In genomic region chr1:94549706-94550105, GRCh38 we compare ENCODE assay signal across 19 cellular contexts. TPM values are rescaled to one million over a fixed set of nuclear protein-coding genes. Genes with fewer than 3 reads are reported as not detected.
DNase-seq lines count a peak whose midpoint lies in the region; ATAC-seq, FAIRE-seq and TF ChIP-seq lines count a peak whose summit lies in the region.
"Had no signal": no experiment of that assay in that cellular context is flagged by ENCODE, and none has a peak within 500 bp of the region (broad histone marks: within the 10 kb centered on the region; RNA-seq: fewer than 3 reads in every experiment).

No MANE protein-coding gene starts in this region.

- no peak overlapping the region for H3K27ac ChIP-seq in HepG2 (ENCODE audit: extremely low read length, insufficient read depth, low read length)
- H3K27ac ChIP-seq in right lobe of liver: no peak overlapping the region
- peak overlapping the region; percentile 76 for H3K27ac ChIP-seq in hepatocyte
- peak overlapping the region; percentile 96 for H3K27ac ChIP-seq in parathyroid adenoma

- no peak overlapping the region for H3K4me3 ChIP-seq in HepG2 (replicated peaks in 1 of 3; ENCODE audit: insufficient read depth in 1 of 3, low read depth in 2 of 3, low read length in 3 of 3)
- H3K4me3 ChIP-seq in right lobe of liver: no peak overlapping the region
- no peak overlapping the region for H3K4me3 ChIP-seq in hepatocyte
- H3K4me3 ChIP-seq in parathyroid adenoma (ENCODE audit: low read depth, low read length): peak overlapping the region; percentile 7
- H3K4me3 ChIP-seq: K562, Peyer's patch had no signal

- H4K20me1 ChIP-seq in HepG2 (ENCODE audit: insufficient read depth, low read length) (no peaks in the 10 kb centered on the region), hepatocyte (ENCODE audit: insufficient read depth, poor library complexity, severe bottlenecking) (no peaks in the 10 kb centered on the region)

- no peaks in the 10 kb centered on the region for H3K9me2 ChIP-seq in hepatocyte (replicated peaks; ENCODE audit: insufficient read depth)

- 19% methylated on average over 5 of the region's 5 CpGs for WGBS in HepG2 (ENCODE audit: low lambda C conversion rate)
- 53% methylated on average over 5 of the region's 5 CpGs for WGBS in right lobe of liver (ENCODE audit: insufficient coverage, low coverage, low lambda C conversion rate, missing lambda C conversion rate)
- WGBS in hepatocyte (ENCODE audit: low lambda C conversion rate, missing lambda C conversion rate): 74% methylated on average over 5 of the region's 5 CpGs

- TF ChIP-seq EP300 in HepG2 (IDR thresholded peaks at IDR 0.05; ENCODE audit: low read depth in 2 of 2, low read length in 2 of 2) (no peak), HepG2 (CRISPR knock-in tag; IDR thresholded peaks at IDR 0.05; ENCODE audit: borderline replicate concordance) (no peak)

- H3K4me3 Mint-ChIP-seq in osteocyte (ENCODE audit: unreplicated experiment): no peak overlapping the region
- no peak overlapping the region for H3K4me3 Mint-ChIP-seq in T-helper 2 cell treated with Interferon-gamma antibody and Interleukin-4, amounts not matched to agents 5 μg/mL and 100 μg/mL, for 36 hours
- H3K4me3 Mint-ChIP-seq: CD4-positive, CD25-positive, alpha-beta regulatory T cell; H9 had no signal

- CTCF ChIA-PET in HepG2 (lab: Yijun Ruan, JAX; ENCODE audit: low intra/inter-chr PET ratio, low total read pairs): no interaction called here

- DNase-seq in HepG2 (ENCODE audit: low spot score) (no peak), right lobe of liver (no peak), hepatocyte (ENCODE audit: low spot score) (no peak), AG08396 (ENCODE audit: low spot score) (no peak), osteocyte (ENCODE audit: extremely low spot score, unreplicated experiment) (no peak)
- no peak for DNase-seq in T-helper 2 cell treated with Interferon-gamma antibody and Interleukin-4, amounts not matched to agents 5 μg/mL and 100 μg/mL, for 36 hours (ENCODE audit: low spot score)
- DNase-seq: 8988T; BE2C; CD4-positive, CD25-positive, alpha-beta regulatory T cell; COR-L47; GDM1; H9; NCI-H1105 treated with DMSO at 0.1 percent for 48 hours; NCI-H1694; NCI-H2081 treated with DMSO at 0.1 percent for 48 hours; Peyer's patch had no signal

- FAIRE-seq in HepG2 (lab: Jason Lieb, UNC): no peak
- FAIRE-seq: K562 had no signal

- no peaks in the 10 kb centered on the region for H3K36me3 Mint-ChIP-seq in osteocyte (ENCODE audit: unreplicated experiment)
- no peaks in the 10 kb centered on the region for H3K36me3 Mint-ChIP-seq in T-helper 2 cell treated with Interferon-gamma antibody and Interleukin-4, amounts not matched to agents 5 μg/mL and 100 μg/mL, for 36 hours (ENCODE audit: low read depth)
- H3K36me3 Mint-ChIP-seq: CD4-positive, CD25-positive, alpha-beta regulatory T cell had no signal

- H3K9me3 ChIP-seq in HepG2 (ENCODE audit: low read length) (no peaks in the 10 kb centered on the region), right lobe of liver (no peaks in the 10 kb centered on the region), hepatocyte (ENCODE audit: low read depth) (no peaks in the 10 kb centered on the region), parathyroid adenoma (ENCODE audit: control insufficient read depth, low read length) (no peaks in the 10 kb centered on the region)
- H3K9me3 ChIP-seq: BE2C, Peyer's patch had no signal

- H2AFZ ChIP-seq in HepG2 (ENCODE audit: low read length) (no peak overlapping the region), hepatocyte (no peak overlapping the region), parathyroid adenoma (peak overlapping the region; percentile 58)

- H3K36me3 ChIP-seq in HepG2 (replicated peaks in 1 of 2; ENCODE audit: control insufficient read depth in 1 of 2, insufficient read depth in 2 of 2, low read length in 2 of 2) (no peaks in the 10 kb centered on the region), right lobe of liver (no peaks in the 10 kb centered on the region), hepatocyte (replicated peaks; ENCODE audit: insufficient read depth, low read depth) (no peaks in the 10 kb centered on the region), parathyroid adenoma (ENCODE audit: control insufficient read depth, insufficient read depth, low read length) (no peaks in the 10 kb centered on the region)
- H3K36me3 ChIP-seq: BE2C, Peyer's patch had no signal

- no peak overlapping the region for H3K27ac Mint-ChIP-seq in osteocyte (ENCODE audit: unreplicated experiment)
- no peak overlapping the region for H3K27ac Mint-ChIP-seq in T-helper 2 cell treated with Interferon-gamma antibody and Interleukin-4, amounts not matched to agents 5 μg/mL and 100 μg/mL, for 36 hours
- H3K27ac Mint-ChIP-seq: CD4-positive, CD25-positive, alpha-beta regulatory T cell; H9 had no signal

- H3K9ac ChIP-seq in HepG2 (ENCODE audit: insufficient read depth, low read depth, low read length): no peak overlapping the region
- no peak overlapping the region for H3K9ac ChIP-seq in parathyroid adenoma

- H3K79me2 ChIP-seq in HepG2 (ENCODE audit: insufficient read depth, low read length) (no peaks in the 10 kb centered on the region), hepatocyte (no peaks in the 10 kb centered on the region), parathyroid adenoma (no peaks in the 10 kb centered on the region)

- ATAC-seq in HepG2 (no peak), right lobe of liver (no peak), HG03175 (IDR thresholded peaks at IDR 0.05; ENCODE audit: unreplicated experiment) (no peak)
- ATAC-seq: K562 had no signal

- H3K27me3 Mint-ChIP-seq in osteocyte (ENCODE audit: unreplicated experiment): no peaks in the 10 kb centered on the region
- H3K27me3 Mint-ChIP-seq in T-helper 2 cell treated with Interferon-gamma antibody and Interleukin-4, amounts not matched to agents 5 μg/mL and 100 μg/mL, for 36 hours (ENCODE audit: low read depth): peaks cover 37% of the 10 kb centered on the region

- H3K27me3 ChIP-seq in HepG2 (ENCODE audit: control insufficient read depth in 1 of 2, insufficient read depth in 2 of 2, low read length in 2 of 2) (no peaks in the 10 kb centered on the region), right lobe of liver (no peaks in the 10 kb centered on the region), hepatocyte (no peaks in the 10 kb centered on the region), parathyroid adenoma (ENCODE audit: control insufficient read depth, insufficient read depth, low read length) (no peaks in the 10 kb centered on the region)
- H3K27me3 ChIP-seq: BE2C, Peyer's patch had no signal

- peaks cover 36% of the 10 kb centered on the region for H3K4me1 Mint-ChIP-seq in osteocyte (ENCODE audit: unreplicated experiment)
- H3K4me1 Mint-ChIP-seq in T-helper 2 cell treated with Interferon-gamma antibody and Interleukin-4, amounts not matched to agents 5 μg/mL and 100 μg/mL, for 36 hours (ENCODE audit: low read depth): no peaks in the 10 kb centered on the region
- H3K4me1 Mint-ChIP-seq: CD4-positive, CD25-positive, alpha-beta regulatory T cell had no signal

- in situ Hi-C loops in HepG2 (cut with HindIII; ENCODE audit: extremely low pct_ligation_motif_present, low pct_unique_long_range_greater_than_20kb): loop anchor here (25.0 kb wide), 1 partner anchor 488 kb away; no protein-coding TSS in a partner anchor

- H3K4me1 ChIP-seq in HepG2 (ENCODE audit: insufficient read depth, low read length) (peaks cover 59% of the 10 kb centered on the region), right lobe of liver (peaks cover 0 to 4% (median 0%) of the 10 kb centered on the region in 4 donors), hepatocyte (ENCODE audit: insufficient read depth) (peaks cover 46% of the 10 kb centered on the region), parathyroid adenoma (peaks cover 57% of the 10 kb centered on the region)

- no peak for TF ChIP-seq CTCF in HepG2 (CRISPR knock-in tag; IDR thresholded peaks at IDR 0.05)
- TF ChIP-seq CTCF in right lobe of liver (IDR thresholded peaks at IDR 0.05): no peak
- TF ChIP-seq CTCF in hepatocyte (IDR thresholded peaks at IDR 0.05; ENCODE audit: poor library complexity): no peak
- no peak for TF ChIP-seq CTCF in parathyroid adenoma (IDR thresholded peaks at IDR 0.05)
- no peak for TF ChIP-seq CTCF in osteocyte (IDR thresholded peaks at IDR 0.05)

- POLR2A ChIA-PET in HepG2 (lab: Yijun Ruan, JAX): no interaction called here

- BruUV-seq in HepG2 (replicated peaks; lab: Mats Ljungman, UMichigan): no TSS peak

- H3K4me2 ChIP-seq in HepG2 (ENCODE audit: low read depth, low read length): peak overlapping the region; percentile 87; the same call in 1 of the 2 replicates
- no peak overlapping the region for H3K4me2 ChIP-seq in hepatocyte
- H3K4me2 ChIP-seq in parathyroid adenoma (ENCODE audit: low read length): peak overlapping the region; percentile 59

- no peak for TF ChIP-seq RAD21 in HepG2 (CRISPR knock-in tag; IDR thresholded peaks at IDR 0.05)

- H3K9me3 Mint-ChIP-seq in osteocyte (ENCODE audit: unreplicated experiment): no peaks in the 10 kb centered on the region
- no peaks in the 10 kb centered on the region for H3K9me3 Mint-ChIP-seq in T-helper 2 cell treated with Interferon-gamma antibody and Interleukin-4, amounts not matched to agents 5 μg/mL and 100 μg/mL, for 36 hours
- H3K9me3 Mint-ChIP-seq: H9 had no signal

- TF ChIP-seq POLR2A in HepG2 (IDR thresholded peaks at IDR 0.05; ENCODE audit: insufficient read depth in 1 of 2, low read depth in 2 of 2, low read length in 2 of 2) (no peak), right lobe of liver (IDR thresholded peaks at IDR 0.05) (no peak)

- intact Hi-C loops in HepG2 (cut with micrococcal nuclease; ENCODE audit: unreplicated experiment): loop anchor here (10.0 kb wide), 1 partner anchor 145 kb away; no protein-coding TSS in a partner anchor
- intact Hi-C loops in right lobe of liver (cut with DNase I): no loop called here

RNA-seq across cellular contexts. Expression of gene F3, which starts 8.1 kb away (rescaled TPM):
- total RNA-seq in HepG2 (2016; rRNA removed; fragmentation: Illumina TruSeq; extraction: Trizol): 3.4 and 9.0 TPM in 2 replicates
- 1.4 and 1.6 TPM in 2 replicates for total RNA-seq in HepG2 (2016; cell fraction: cytosol; rRNA removed; fragmentation: Illumina TruSeq; extraction: Trizol; ENCODE audit: low read depth)
- total RNA-seq in HepG2 (2016; cell fraction: insoluble cytoplasmic fraction; rRNA removed; fragmentation: Illumina TruSeq; extraction: Trizol): 2.9 and 7.7 TPM in 2 replicates
- total RNA-seq in HepG2 (2016; cell fraction: membrane; rRNA removed; fragmentation: Illumina TruSeq; extraction: Trizol): 3.7 and 3.9 TPM in 2 replicates
- total RNA-seq in HepG2 (2016; cell fraction: nucleus; rRNA removed; fragmentation: Illumina TruSeq; extraction: Trizol): 10.1 and 10.5 TPM in 2 replicates
- polyA plus RNA-seq in HepG2 (2011; rRNA removed): 5.8 and 6.6 TPM in 2 replicates
- 3.0 and 4.3 TPM in 2 replicates for polyA plus RNA-seq in HepG2 (2011; cell fraction: cytosol; rRNA removed)
- 7.5 and 9.6 TPM in 2 replicates for polyA plus RNA-seq in HepG2 (2011; cell fraction: nucleus; rRNA removed)
- polyA plus RNA-seq in HepG2 (2012): 4.0 and 4.2 TPM in 2 replicates
- 0.70 and 0.80 TPM in 2 replicates for polyA plus RNA-seq in HepG2 (2016; cell fraction: cytosol; fragmentation: Illumina TruSeq; extraction: Trizol; ENCODE audit: low read depth)
- 2.8 and 3.5 TPM in 2 replicates for polyA plus RNA-seq in HepG2 (2016; cell fraction: insoluble cytoplasmic fraction; fragmentation: Illumina TruSeq; extraction: Trizol; ENCODE audit: low read depth)
- polyA plus RNA-seq in HepG2 (2016; cell fraction: membrane; fragmentation: Illumina TruSeq; extraction: Trizol; ENCODE audit: low read depth): 1.1 and 1.3 TPM in 2 replicates
- polyA plus RNA-seq in HepG2 (2016; cell fraction: nucleus; fragmentation: Illumina TruSeq; extraction: Trizol; ENCODE audit: insufficient read depth, low read depth): 23.2 and 27.8 TPM in 2 replicates
- polyA minus RNA-seq in HepG2 (2011; rRNA and poly(A)+ RNA removed; ENCODE audit: low replicate concordance): 5.0 and 22.4 TPM in 2 replicates
- 2.5 and 3.2 TPM in 2 replicates for polyA minus RNA-seq in HepG2 (2011; cell fraction: cytosol; rRNA and poly(A)+ RNA removed)
- 4.8 and 6.8 TPM in 2 replicates for polyA minus RNA-seq in HepG2 (2011; cell fraction: nucleus; rRNA and poly(A)+ RNA removed)
- total RNA-seq in right lobe of liver: 1 to 10 TPM in 4 of 6 experiments, under 1 TPM in 2; 0.79 to 6.8 (median 2.6) TPM
- total RNA-seq in hepatocyte: 261 and 281 TPM in 2 replicates
- 390 and 412 TPM in 2 replicates for polyA plus RNA-seq in hepatocyte
- 11.2 and 12.1 TPM in 2 replicates for total RNA-seq in osteocyte
- total RNA-seq: CD4-positive, CD25-positive, alpha-beta regulatory T cell had no signal
- polyA plus RNA-seq: CD4-positive, CD25-positive, alpha-beta regulatory T cell had no signal

Comparison
In these comparisons a context has a peak if more than half of its experiments do, and no peak if none do; other contexts are left out.
1. H3K27ac ChIP-seq: peak in hepatocyte (single experiment) and parathyroid adenoma (single experiment); none in HepG2 (single experiment) and right lobe of liver (0 of 3).
2. RNA of gene F3, which starts 8.1 kb away (total RNA-seq): 261 to 281 TPM in hepatocyte; 11.2 to 12.1 TPM in osteocyte, 1.4 to 10.5 TPM in HepG2 and 0.79 to 6.8 TPM in right lobe of liver; every median in the first group is over 10 times any median in the second.